13 cellular contexts compared by ENCODE assay signal in genomic region chr5:157116483-157116954, GRCh38. TPM values are rescaled to one million over a fixed set of nuclear protein-coding genes. Genes with fewer than 3 reads are reported as not detected.
DNase-seq lines count a peak whose midpoint lies in the region; ATAC-seq and TF ChIP-seq lines count a peak whose summit lies in the region.
"Had no signal": no experiment of that assay in that cellular context is flagged by ENCODE, and none has a peak within 500 bp of the region (broad histone marks: within the 10 kb centered on the region; RNA-seq: fewer than 3 reads in every experiment).

No MANE protein-coding gene starts in this region.

- TF ChIP-seq CTCF in adrenal gland (IDR thresholded peaks at IDR 0.05), result no peak
- TF ChIP-seq CTCF in upper lobe of right lung (IDR thresholded peaks at IDR 0.05), result no peak

- TF ChIP-seq POLR2A in adrenal gland (IDR thresholded peaks at IDR 0.05), result no peak

- intact Hi-C loops in activated CD4-positive, alpha-beta T cell treated with anti-CD3 and anti-CD28 coated beads for 36 hours (cut with DNase I, micrococcal nuclease), result loop anchor here in 1 of 2 experiments (5.0 kb wide), 1 partner anchor 714 kb away; no protein-coding TSS in a partner anchor
- intact Hi-C loops in adrenal gland (cut with DNase I), result no loop called here
- intact Hi-C loops in upper lobe of right lung (cut with DNase I), result no loop called here

- H3K36me3 ChIP-seq in adrenal gland (replicated peaks in 1 of 2) (no peaks in the 10 kb centered on the region), upper lobe of right lung (no peaks in the 10 kb centered on the region)
- H3K36me3 ChIP-seq: thyroid gland had no signal

- H3K27ac ChIP-seq in adrenal gland (peak overlapping the region in 3 of 5 donors; percentile 15 to 73 (median 54)), upper lobe of right lung (no peak overlapping the region)
- H3K27ac ChIP-seq: thyroid gland had no signal

- WGBS in adrenal gland, 4 donors, result 65 to 75% (median 69%) methylated on average over 6 of the region's 6 CpGs

- no peak overlapping the region for H3K4me3 Mint-ChIP-seq in activated CD4-positive, alpha-beta T cell treated with anti-CD3 and anti-CD28 coated beads for 36 hours

- CTCF ChIA-PET in activated CD4-positive, alpha-beta T cell treated with anti-CD3 and anti-CD28 coated beads for 36 hours (lab: Charles Lee), result interaction anchor here (0.6 to 2.2 kb wide), 6 partner anchors 13 to 188 kb away, joined by 3 to 7 read pairs (median 4); no protein-coding TSS in a partner anchor

- H3K27ac Mint-ChIP-seq in activated CD4-positive, alpha-beta T cell treated with anti-CD3 and anti-CD28 coated beads for 36 hours, result peak overlapping the region; percentile 80

- peaks cover 29% of the 10 kb centered on the region for H3K4me1 Mint-ChIP-seq in activated CD4-positive, alpha-beta T cell treated with anti-CD3 and anti-CD28 coated beads for 36 hours

- no peak overlapping the region for H3K4me3 ChIP-seq in adrenal gland
- no peak overlapping the region for H3K4me3 ChIP-seq in upper lobe of right lung
- H3K4me3 ChIP-seq: thyroid gland had no signal

- peak; percentile 83 for ATAC-seq in activated CD4-positive, alpha-beta T cell treated with anti-CD3 and anti-CD28 coated beads for 36 hours
- peak; percentile 76 for ATAC-seq in GM19455 (IDR thresholded peaks at IDR 0.05; ENCODE audit: unreplicated experiment)
- peak; percentile 70 for ATAC-seq in HG03103 (IDR thresholded peaks at IDR 0.05; ENCODE audit: low read depth, unreplicated experiment)
- ATAC-seq in upper lobe of right lung, result no peak
- ATAC-seq: HCT116 had no signal

- H3K27me3 Mint-ChIP-seq in activated CD4-positive, alpha-beta T cell treated with anti-CD3 and anti-CD28 coated beads for 36 hours, result no peaks in the 10 kb centered on the region

- DNase-seq in activated CD4-positive, alpha-beta T cell treated with anti-CD3 and anti-CD28 coated beads for 36 hours, result peak; percentile 58
- DNase-seq in activated CD4-positive, alpha-beta T cell treated with anti-CD3 and anti-CD28 coated beads, Interleukin-2, amount 50 U/mL, for 4 hours, result no peak
- DNase-seq in adrenal gland (no peak), NCI-H2081 (lab: John Stamatoyannopoulos, UW) (no peak), upper lobe of right lung (no peak), AML-193 (lab: John Stamatoyannopoulos, UW) (no peak)
- DNase-seq: thyroid gland had no signal

- peaks cover 0 to 19% of the 10 kb centered on the region in 2 donors for H3K4me1 ChIP-seq in adrenal gland (replicated peaks in 1 of 2)
- H3K4me1 ChIP-seq in upper lobe of right lung, result no peaks in the 10 kb centered on the region
- H3K4me1 ChIP-seq: thyroid gland had no signal

- H3K9me3 ChIP-seq in adrenal gland (replicated peaks in 1 of 3), result no peaks in the 10 kb centered on the region
- H3K9me3 ChIP-seq in upper lobe of right lung, result peaks cover 3% of the 10 kb centered on the region
- H3K9me3 ChIP-seq: thyroid gland had no signal

- peaks cover 5% of the 10 kb centered on the region for H3K9me3 Mint-ChIP-seq in activated CD4-positive, alpha-beta T cell treated with anti-CD3 and anti-CD28 coated beads for 36 hours (ENCODE audit: low read depth)

- H3K36me3 Mint-ChIP-seq in activated CD4-positive, alpha-beta T cell treated with anti-CD3 and anti-CD28 coated beads for 36 hours (ENCODE audit: low read depth), result no peaks in the 10 kb centered on the region

- no peaks in the 10 kb centered on the region for H3K27me3 ChIP-seq in adrenal gland
- no peaks in the 10 kb centered on the region for H3K27me3 ChIP-seq in upper lobe of right lung
- H3K27me3 ChIP-seq: thyroid gland had no signal

- POLR2A ChIA-PET in activated CD4-positive, alpha-beta T cell treated with anti-CD3 and anti-CD28 coated beads for 36 hours (lab: Charles Lee), result interaction anchor here (0.6 to 1.2 kb wide), 3 partner anchors 134 to 196 kb away, joined by 3 read pairs; no protein-coding TSS in a partner anchor

RNA-seq across cellular contexts. Expression of gene HAVCR2, which starts 7.7 kb away (rescaled TPM):
- 10 to 100 TPM; 12.6 to 15.9 TPM for total RNA-seq in activated CD4-positive, alpha-beta T cell treated with anti-CD3 and anti-CD28 coated beads for 36 hours
- total RNA-seq in adrenal gland, result 10 to 100 TPM in 7 of 8 donors, 1 to 10 TPM in 1; 2.4 to 48.6 (median 17.7) TPM
- 10 to 100 TPM in 1 of 3 donors, 1 to 10 TPM in 2; 6.2 to 11.4 (median 7.4) TPM for polyA plus RNA-seq in adrenal gland
- 30.7 TPM for total RNA-seq in upper lobe of right lung
- total RNA-seq: A172 had no signal

RNA-seq across cellular contexts. Expression of gene MED7, which starts 26.1 kb away (rescaled TPM):
- 10 to 100 TPM in 1 of 2 experiments, 1 to 10 TPM in 1; 10.0 to 16.9 TPM for total RNA-seq in activated CD4-positive, alpha-beta T cell treated with anti-CD3 and anti-CD28 coated beads for 36 hours
- total RNA-seq in adrenal gland (10 to 100 TPM in 7 of 8 donors, 1 to 10 TPM in 1; 9.5 to 45.3 (median 16.7) TPM), upper lobe of right lung (10.4 TPM)
- polyA plus RNA-seq in adrenal gland, result 10 to 100 TPM; 16.3 to 42.4 (median 19.6) TPM

RNA-seq across cellular contexts. Expression of gene GARIN3, which starts 49.5 kb away (rescaled TPM):
- total RNA-seq in activated CD4-positive, alpha-beta T cell treated with anti-CD3 and anti-CD28 coated beads for 36 hours, result under 1 TPM; 0.79 to 0.82 TPM
- total RNA-seq in adrenal gland, result not detected
- not detected for polyA plus RNA-seq in adrenal gland
- total RNA-seq in upper lobe of right lung, result not detected
- total RNA-seq: A172, Daoy, LHCN-M2, thyroid gland had no signal

RNA-seq across cellular contexts. Expression of gene HAVCR1, which starts 57.6 kb away (rescaled TPM):
- under 1 TPM in 1 of 2 experiments, not detected in 1; 0.65 TPM for total RNA-seq in activated CD4-positive, alpha-beta T cell treated with anti-CD3 and anti-CD28 coated beads for 36 hours
- total RNA-seq in adrenal gland, result not detected
- under 1 TPM in 1 of 3 donors, not detected in 2; 0.07 TPM for polyA plus RNA-seq in adrenal gland
- not detected for total RNA-seq in upper lobe of right lung
- total RNA-seq: A172, Daoy, LHCN-M2 had no signal
